In genomic region chr7:139916717-139917395, GRCh38 we compare ENCODE assay signal across 10 cellular contexts.
DNase-seq lines count a peak whose midpoint lies in the region; ATAC-seq and TF ChIP-seq lines count a peak whose summit lies in the region.
"Had no signal": no experiment of that assay in that cellular context is flagged by ENCODE, and none has a peak within 500 bp of the region (broad histone marks: within the 10 kb centered on the region; RNA-seq: fewer than 3 reads in every experiment).

No MANE protein-coding gene starts in this region.

- peak; percentile 69 for ATAC-seq in HG02759 (IDR thresholded peaks at IDR 0.05; ENCODE audit: unreplicated experiment)
- ATAC-seq in stimulated activated naive B cell treated with anti-CD40 and anti-IgM and Interleukin-4, amounts not matched to agents 10 μg/mL and 1 μg/mL and 100 μg/mL, for 72 hours (replicated peaks), result peak; percentile 78 to 84

- DNase-seq in activated CD4-positive, alpha-beta memory T cell treated with anti-CD3 and anti-CD28 coated beads for 36 hours, result peak; percentile 43
- DNase-seq in activated CD4-positive, alpha-beta memory T cell treated with anti-CD3 and anti-CD28 coated beads, Interleukin-2, amount 10 ng/mL, durations not matched to agents 7 days and 5 days, result no peak
- DNase-seq in Peyer's patch (peak in 2 of 3 donors; percentile 55 to 59), HAP-1 (ENCODE audit: low spot score in 2 of 2) (no peak), pons (ENCODE audit: low spot score) (no peak), HuH-7 (ENCODE audit: low spot score) (no peak)
- peak; percentile 57 for DNase-seq in stimulated activated naive B cell treated with anti-CD40 and anti-IgM and Interleukin-4, amounts not matched to agents 10 μg/mL and 1 μg/mL and 100 μg/mL, for 72 hours

- peaks cover 4% of the 10 kb centered on the region for H3K36me3 Mint-ChIP-seq in activated CD4-positive, alpha-beta memory T cell treated with anti-CD3 and anti-CD28 coated beads for 36 hours
- H3K36me3 Mint-ChIP-seq in activated CD4-positive, alpha-beta memory T cell treated with anti-CD3 and anti-CD28 coated beads, Interleukin-2, amount 10 ng/mL, durations not matched to agents 7 days and 5 days (ENCODE audit: low read depth), result peaks cover 35% of the 10 kb centered on the region
- H3K36me3 Mint-ChIP-seq in stimulated activated naive B cell treated with anti-CD40 and anti-IgM and Interleukin-4, amounts not matched to agents 10 μg/mL and 1 μg/mL and 100 μg/mL, for 72 hours, result peaks cover 0 to 4% of the 10 kb centered on the region in 2 donors

- H3K27me3 ChIP-seq in Peyer's patch (no peaks in the 10 kb centered on the region), HAP-1 (ENCODE audit: low read depth) (peaks cover 6% of the 10 kb centered on the region)

- no peak overlapping the region for H3K4me3 Mint-ChIP-seq in activated CD4-positive, alpha-beta memory T cell treated with anti-CD3 and anti-CD28 coated beads for 36 hours
- H3K4me3 Mint-ChIP-seq in activated CD4-positive, alpha-beta memory T cell treated with anti-CD3 and anti-CD28 coated beads, Interleukin-2, amount 10 ng/mL, durations not matched to agents 7 days and 5 days, result no peak overlapping the region
- peak overlapping the region; percentile 63 to 67 for H3K4me3 Mint-ChIP-seq in stimulated activated naive B cell treated with anti-CD40 and anti-IgM and Interleukin-4, amounts not matched to agents 10 μg/mL and 1 μg/mL and 100 μg/mL, for 72 hours
- H3K4me3 Mint-ChIP-seq: CD4-positive, CD25-positive, alpha-beta regulatory T cell had no signal

- no peaks in the 10 kb centered on the region for H3K9me3 Mint-ChIP-seq in activated CD4-positive, alpha-beta memory T cell treated with anti-CD3 and anti-CD28 coated beads for 36 hours
- no peaks in the 10 kb centered on the region for H3K9me3 Mint-ChIP-seq in activated CD4-positive, alpha-beta memory T cell treated with anti-CD3 and anti-CD28 coated beads, Interleukin-2, amount 10 ng/mL, durations not matched to agents 7 days and 5 days
- H3K9me3 Mint-ChIP-seq in stimulated activated naive B cell treated with anti-CD40 and anti-IgM and Interleukin-4, amounts not matched to agents 10 μg/mL and 1 μg/mL and 100 μg/mL, for 72 hours, result peaks cover 0 to 1% of the 10 kb centered on the region in 2 donors
- H3K9me3 Mint-ChIP-seq: CD4-positive, CD25-positive, alpha-beta regulatory T cell had no signal

- H3K4me1 ChIP-seq in Peyer's patch, result peaks cover 0 to 19% (median 4%) of the 10 kb centered on the region in 4 donors
- H3K4me1 ChIP-seq in HAP-1, result peaks cover 12% of the 10 kb centered on the region

- in situ Hi-C loops in HAP-1 (cut with MboI; ENCODE audit: low sequenced_read_pairs), result no loop called here

- H3K27ac Mint-ChIP-seq in activated CD4-positive, alpha-beta memory T cell treated with anti-CD3 and anti-CD28 coated beads for 36 hours, result peak overlapping the region; percentile 80
- no peak overlapping the region for H3K27ac Mint-ChIP-seq in activated CD4-positive, alpha-beta memory T cell treated with anti-CD3 and anti-CD28 coated beads, Interleukin-2, amount 10 ng/mL, durations not matched to agents 7 days and 5 days
- H3K27ac Mint-ChIP-seq in stimulated activated naive B cell treated with anti-CD40 and anti-IgM and Interleukin-4, amounts not matched to agents 10 μg/mL and 1 μg/mL and 100 μg/mL, for 72 hours, result peak overlapping the region; percentile 95
- H3K27ac Mint-ChIP-seq: CD4-positive, CD25-positive, alpha-beta regulatory T cell had no signal

- no peaks in the 10 kb centered on the region for H3K9me3 ChIP-seq in Peyer's patch
- no peaks in the 10 kb centered on the region for H3K9me3 ChIP-seq in HAP-1

- TF ChIP-seq CTCF in Peyer's patch (IDR thresholded peaks at IDR 0.05), result no peak

- intact Hi-C loops in activated CD4-positive, alpha-beta memory T cell treated with anti-CD3 and anti-CD28 coated beads for 36 hours (cut with micrococcal nuclease), result loop anchor here (1.0 to 5.0 kb wide), 9 partner anchors 12 to 295 kb away; partner anchors contain the start of gene TBXAS1

- CTCF ChIA-PET in activated CD4-positive, alpha-beta memory T cell treated with anti-CD3 and anti-CD28 coated beads for 36 hours (lab: Charles Lee), result interaction anchor here (0.5 to 1.8 kb wide), 7 partner anchors 11 to 315 kb away, joined by 3 to 6 read pairs (median 3); no protein-coding TSS in a partner anchor
- CTCF ChIA-PET in activated CD4-positive, alpha-beta memory T cell treated with anti-CD3 and anti-CD28 coated beads, Interleukin-2, amount 10 ng/mL, durations not matched to agents 7 days and 5 days (lab: Charles Lee), result interaction anchor here (1.2 to 2.1 kb wide), 4 partner anchors 16 to 271 kb away, joined by 3 to 7 read pairs (median 5); no protein-coding TSS in a partner anchor

- H3K4me3 ChIP-seq in Peyer's patch (no peak overlapping the region), HAP-1 (no peak overlapping the region)

- POLR2A ChIA-PET in activated CD4-positive, alpha-beta memory T cell treated with anti-CD3 and anti-CD28 coated beads for 36 hours (lab: Charles Lee), result interaction anchor here (1.1 to 2.3 kb wide), 7 partner anchors 24 to 269 kb away, joined by 3 to 7 read pairs (median 5); partner anchors contain the start of gene HIPK2
- POLR2A ChIA-PET in activated CD4-positive, alpha-beta memory T cell treated with anti-CD3 and anti-CD28 coated beads, Interleukin-2, amount 10 ng/mL, durations not matched to agents 7 days and 5 days (lab: Charles Lee), result interaction anchor here (1.0 to 3.4 kb wide), 4 partner anchors 21 to 270 kb away, joined by 3 to 10 read pairs (median 4); no protein-coding TSS in a partner anchor

- H3K27ac ChIP-seq in Peyer's patch, result peak overlapping the region; percentile 36 to 81 (median 51)
- H3K27ac ChIP-seq: VCaP had no signal

- H3K36me3 ChIP-seq in Peyer's patch, result no peaks in the 10 kb centered on the region
- no peaks in the 10 kb centered on the region for H3K36me3 ChIP-seq in HAP-1 (replicated peaks)

- peaks cover 28% of the 10 kb centered on the region for H3K4me1 Mint-ChIP-seq in activated CD4-positive, alpha-beta memory T cell treated with anti-CD3 and anti-CD28 coated beads for 36 hours (ENCODE audit: low read depth)
- peaks cover 23% of the 10 kb centered on the region for H3K4me1 Mint-ChIP-seq in activated CD4-positive, alpha-beta memory T cell treated with anti-CD3 and anti-CD28 coated beads, Interleukin-2, amount 10 ng/mL, durations not matched to agents 7 days and 5 days
- H3K4me1 Mint-ChIP-seq in stimulated activated naive B cell treated with anti-CD40 and anti-IgM and Interleukin-4, amounts not matched to agents 10 μg/mL and 1 μg/mL and 100 μg/mL, for 72 hours, result peaks cover 34 to 60% of the 10 kb centered on the region in 2 donors

- no peak for TF ChIP-seq POLR2A in Peyer's patch (IDR thresholded peaks at IDR 0.05)

- peaks cover 2% of the 10 kb centered on the region for H3K27me3 Mint-ChIP-seq in activated CD4-positive, alpha-beta memory T cell treated with anti-CD3 and anti-CD28 coated beads for 36 hours
- no peaks in the 10 kb centered on the region for H3K27me3 Mint-ChIP-seq in activated CD4-positive, alpha-beta memory T cell treated with anti-CD3 and anti-CD28 coated beads, Interleukin-2, amount 10 ng/mL, durations not matched to agents 7 days and 5 days
- no peaks in the 10 kb centered on the region for H3K27me3 Mint-ChIP-seq in stimulated activated naive B cell treated with anti-CD40 and anti-IgM and Interleukin-4, amounts not matched to agents 10 μg/mL and 1 μg/mL and 100 μg/mL, for 72 hours
- H3K27me3 Mint-ChIP-seq: CD4-positive, CD25-positive, alpha-beta regulatory T cell had no signal

Comparison
In these comparisons a context has a peak if more than half of its experiments do, and no peak if none do; other contexts are left out.
1. DNase-seq: peak in activated CD4-positive, alpha-beta memory T cell treated with anti-CD3 and anti-CD28 coated beads for 36 hours (single experiment), Peyer's patch (2 of 3) and stimulated activated naive B cell treated with anti-CD40 and anti-IgM and Interleukin-4, amounts not matched to agents 10 μg/mL and 1 μg/mL and 100 μg/mL, for 72 hours (single experiment); none in activated CD4-positive, alpha-beta memory T cell treated with anti-CD3 and anti-CD28 coated beads, Interleukin-2, amount 10 ng/mL, durations not matched to agents 7 days and 5 days (single experiment), HAP-1 (0 of 2), pons (single experiment) and HuH-7 (single experiment).
2. H3K4me3 Mint-ChIP-seq: peak in stimulated activated naive B cell treated with anti-CD40 and anti-IgM and Interleukin-4, amounts not matched to agents 10 μg/mL and 1 μg/mL and 100 μg/mL, for 72 hours (2 of 2); none in activated CD4-positive, alpha-beta memory T cell treated with anti-CD3 and anti-CD28 coated beads for 36 hours (single experiment) and activated CD4-positive, alpha-beta memory T cell treated with anti-CD3 and anti-CD28 coated beads, Interleukin-2, amount 10 ng/mL, durations not matched to agents 7 days and 5 days (single experiment).